Comparison of ENCODE assay signal across 20 cellular contexts in the genomic region with DNA sequence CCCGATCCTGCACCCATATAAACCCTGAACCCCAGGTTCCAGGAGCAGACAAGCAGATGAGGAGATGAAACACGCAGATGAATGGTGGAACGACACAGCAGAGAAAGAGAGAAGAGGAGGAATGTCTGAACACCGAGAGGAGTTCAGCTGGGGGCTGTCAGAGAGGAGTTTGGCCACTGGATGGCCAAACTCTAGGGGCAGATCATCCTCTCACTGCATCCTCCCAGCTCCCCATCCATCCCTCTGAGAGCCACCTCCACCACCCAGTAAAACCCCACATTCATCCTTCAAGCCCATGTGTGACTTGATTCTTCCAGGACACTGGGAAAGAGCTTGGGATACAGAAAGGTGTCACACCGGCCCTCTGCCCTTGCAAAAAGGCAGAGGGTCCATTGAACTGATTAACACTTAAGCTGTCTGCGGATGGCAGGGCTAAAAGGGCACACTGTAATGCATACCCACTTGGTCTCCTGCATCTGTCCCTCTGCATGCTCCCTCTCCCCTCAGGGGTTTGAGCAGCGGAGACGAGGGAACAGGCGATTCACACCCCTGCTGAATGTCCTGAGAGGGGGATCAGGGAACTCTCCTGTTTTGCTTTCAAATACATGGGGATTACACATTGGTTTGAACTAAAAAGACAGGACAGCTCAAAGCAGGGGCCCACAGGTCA.
"Had no signal": no experiment of that assay in that cellular context is flagged by ENCODE, and none has a peak within 500 bp of the region (broad histone marks: within the 10 kb centered on the region; RNA-seq: fewer than 3 reads in every experiment).

No MANE protein-coding gene starts in this region.

- ATAC-seq: foreskin keratinocyte, psoas muscle, T-helper 17 cell, WTC11 had no signal

- DNase-seq: activated CD4-positive, alpha-beta memory T cell treated with anti-CD3 and anti-CD28 coated beads, Interleukin-2, amount 10 ng/mL, durations not matched to agents 7 days and 5 days; activated CD4-positive, alpha-beta T cell treated with anti-CD3 and anti-CD28 coated beads for 4 hours; activated effector memory CD4-positive, alpha-beta T cell treated with Interleukin-2 at 50 U/mL for 16 hours; activated T-cell treated with anti-CD3 and anti-CD28 coated beads, Interleukin-2, amount 50 U/mL, for 24 hours; adrenal gland; caudate nucleus; colonic mucosa; esophagus squamous epithelium; foreskin keratinocyte; glutamatergic neuron; psoas muscle; right lobe of liver; spleen; T-helper 17 cell had no signal

- H3K4me1 Mint-ChIP-seq: activated CD4-positive, alpha-beta memory T cell treated with anti-CD3 and anti-CD28 coated beads, Interleukin-2, amount 10 ng/mL, durations not matched to agents 7 days and 5 days; activated naive CD4-positive, alpha-beta T cell treated with anti-CD3 and anti-CD28 coated beads, Interleukin-2, amount 50 U/mL, for 24 hours; T-helper 17 cell had no signal

- H3K27ac Mint-ChIP-seq: activated CD4-positive, alpha-beta memory T cell treated with anti-CD3 and anti-CD28 coated beads, Interleukin-2, amount 10 ng/mL, durations not matched to agents 7 days and 5 days; activated naive CD4-positive, alpha-beta T cell treated with anti-CD3 and anti-CD28 coated beads, Interleukin-2, amount 50 U/mL, for 24 hours; activated T-cell treated with anti-CD3 and anti-CD28 coated beads, Interleukin-2, amount 50 U/mL, for 24 hours; nephron; stimulated activated naive CD8-positive, alpha-beta T cell treated with anti-CD3 and anti-CD28 coated beads, Interleukin-15, Interleukin-2, amounts not matched to agents 100 ng/mL and 50 ng/mL, for 24 hours; T-helper 17 cell; type B pancreatic cell; WTC11 had no signal

- H3K27ac ChIP-seq: adrenal gland, colonic mucosa, esophagus squamous epithelium, foreskin keratinocyte, psoas muscle, right lobe of liver, spleen, suprapubic skin had no signal

- H3K9me3 Mint-ChIP-seq: activated CD4-positive, alpha-beta memory T cell treated with anti-CD3 and anti-CD28 coated beads, Interleukin-2, amount 10 ng/mL, durations not matched to agents 7 days and 5 days; activated naive CD4-positive, alpha-beta T cell treated with anti-CD3 and anti-CD28 coated beads, Interleukin-2, amount 50 U/mL, for 24 hours; activated T-cell treated with anti-CD3 and anti-CD28 coated beads, Interleukin-2, amount 50 U/mL, for 24 hours; stimulated activated naive CD8-positive, alpha-beta T cell treated with anti-CD3 and anti-CD28 coated beads, Interleukin-15, Interleukin-2, amounts not matched to agents 100 ng/mL and 50 ng/mL, for 24 hours had no signal

- H3K4me1 ChIP-seq: adrenal gland, colonic mucosa, esophagus squamous epithelium, foreskin keratinocyte, psoas muscle, right lobe of liver, spleen, suprapubic skin had no signal

- H3K36me3 ChIP-seq: adrenal gland, colonic mucosa, esophagus squamous epithelium, right lobe of liver, spleen, suprapubic skin had no signal

- H3K27me3 ChIP-seq: adrenal gland, colonic mucosa, esophagus squamous epithelium, foreskin keratinocyte, right lobe of liver, spleen, suprapubic skin had no signal

- H3K4me3 Mint-ChIP-seq: activated CD4-positive, alpha-beta memory T cell treated with anti-CD3 and anti-CD28 coated beads, Interleukin-2, amount 10 ng/mL, durations not matched to agents 7 days and 5 days; activated naive CD4-positive, alpha-beta T cell treated with anti-CD3 and anti-CD28 coated beads, Interleukin-2, amount 50 U/mL, for 24 hours; activated T-cell treated with anti-CD3 and anti-CD28 coated beads, Interleukin-2, amount 50 U/mL, for 24 hours; nephron; stimulated activated naive CD8-positive, alpha-beta T cell treated with anti-CD3 and anti-CD28 coated beads, Interleukin-15, Interleukin-2, amounts not matched to agents 100 ng/mL and 50 ng/mL, for 24 hours; T-helper 17 cell; type B pancreatic cell; WTC11 had no signal

- H3K4me3 ChIP-seq: adrenal gland, colonic mucosa, esophagus squamous epithelium, psoas muscle, right lobe of liver, spleen, suprapubic skin had no signal

- H3K9me3 ChIP-seq: adrenal gland, colonic mucosa, esophagus squamous epithelium, psoas muscle, right lobe of liver, spleen, suprapubic skin had no signal

- H3K27me3 Mint-ChIP-seq: activated CD4-positive, alpha-beta memory T cell treated with anti-CD3 and anti-CD28 coated beads, Interleukin-2, amount 10 ng/mL, durations not matched to agents 7 days and 5 days; activated naive CD4-positive, alpha-beta T cell treated with anti-CD3 and anti-CD28 coated beads, Interleukin-2, amount 50 U/mL, for 24 hours; activated T-cell treated with anti-CD3 and anti-CD28 coated beads, Interleukin-2, amount 50 U/mL, for 24 hours; stimulated activated naive CD8-positive, alpha-beta T cell treated with anti-CD3 and anti-CD28 coated beads, Interleukin-15, Interleukin-2, amounts not matched to agents 100 ng/mL and 50 ng/mL, for 24 hours; T-helper 17 cell; type B pancreatic cell had no signal
